ENCODE assay signal across 22 cellular contexts in the genomic region with DNA sequence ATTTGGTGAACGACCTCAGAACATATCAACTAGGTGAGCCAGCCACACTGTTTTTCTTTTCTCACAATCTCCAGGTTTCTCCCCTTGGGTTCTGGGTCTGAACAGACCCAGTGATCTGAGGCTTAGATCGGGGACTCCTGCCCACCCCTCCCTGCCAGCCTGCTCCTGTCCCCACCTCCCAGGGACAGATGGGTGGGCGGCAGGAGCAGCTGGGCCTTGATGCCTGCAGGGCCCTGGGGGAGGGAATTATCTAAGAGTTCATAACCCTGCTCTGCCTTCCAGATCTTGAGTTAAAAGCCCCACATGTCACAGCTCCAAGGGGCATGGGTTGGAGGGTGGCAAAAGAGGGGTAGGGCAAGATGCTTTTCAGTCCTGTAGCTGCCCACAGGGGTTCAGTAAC. TPM values are rescaled to one million over a fixed set of nuclear protein-coding genes. Genes with fewer than 3 reads are reported as not detected.
DNase-seq lines count a peak whose midpoint lies in the region; ATAC-seq and TF ChIP-seq lines count a peak whose summit lies in the region.
"Had no signal": no experiment of that assay in that cellular context is flagged by ENCODE, and none has a peak within 500 bp of the region (broad histone marks: within the 10 kb centered on the region; RNA-seq: fewer than 3 reads in every experiment).

No MANE protein-coding gene starts in this region.

- H3K27ac ChIP-seq in naive thymus-derived CD4-positive, alpha-beta T cell (ENCODE audit: low read depth, low read length) = no peak overlapping the region
- H3K27ac ChIP-seq: BLaER1 treated with 17β-estradiol and CSF1 and Interleukin-3, amounts not matched to agents 10 nM and 100 nM; KMS-11; SJSA1 had no signal

- no peaks in the 10 kb centered on the region for H3K36me3 Mint-ChIP-seq in glutamatergic neuron (ENCODE audit: unreplicated experiment)
- peaks cover 0 to 5% (median 0%) of the 10 kb centered on the region in 5 donors for H3K36me3 Mint-ChIP-seq in naive thymus-derived CD4-positive, alpha-beta T cell
- H3K36me3 Mint-ChIP-seq: CD8-positive, alpha-beta T cell had no signal

- no peaks in the 10 kb centered on the region for H3K9me3 ChIP-seq in naive thymus-derived CD4-positive, alpha-beta T cell (ENCODE audit: control insufficient read depth in 2 of 3, low read length in 3 of 3)
- H3K9me3 ChIP-seq: BLaER1 treated with 17β-estradiol and CSF1 and Interleukin-3, amounts not matched to agents 10 nM and 100 nM; SJSA1 had no signal

- H3K27me3 Mint-ChIP-seq in glutamatergic neuron (ENCODE audit: unreplicated experiment) = peaks cover 30% of the 10 kb centered on the region
- H3K27me3 Mint-ChIP-seq in naive thymus-derived CD4-positive, alpha-beta T cell = peaks cover 39 to 64% (median 49%) of the 10 kb centered on the region in 5 donors

- DNase-seq in DMS 273 (lab: John Stamatoyannopoulos, UW; ENCODE audit: unreplicated experiment) = peak; percentile 94
- peak; percentile 56 for DNase-seq in NCI-H146 (lab: John Stamatoyannopoulos, UW)
- DNase-seq in NCI-H524 treated with DMSO at 0.1 percent for 48 hours (lab: John Stamatoyannopoulos, UW) = peak; percentile 99
- peak; percentile 90 for DNase-seq in glutamatergic neuron
- no peak for DNase-seq in activated naive CD4-positive, alpha-beta T cell treated with anti-CD3 and anti-CD28 coated beads, Interleukin-2, amount 50 U/mL, for 16 hours
- DNase-seq in naive thymus-derived CD4-positive, alpha-beta T cell = no peak
- DNase-seq in GM19240 (ENCODE audit: insufficient read length, low spot score) = no peak
- DNase-seq: ACHN; CD8-positive, alpha-beta T cell; EL; GF-D8; IMR-90; NCI-H1092 treated with DMSO at 0.1 percent for 48 hours; NCI-H187 treated with DMSO at 0.1 percent for 48 hours; NCI-H2107; NCI-H345; NCI-H526 had no signal

- no peak for ATAC-seq in naive thymus-derived CD4-positive, alpha-beta T cell
- ATAC-seq: CD8-positive, alpha-beta T cell; HCT116 had no signal

- CTCF ChIA-PET in naive thymus-derived CD4-positive, alpha-beta T cell (lab: Charles Lee) = no interaction called here

- H3K4me3 Mint-ChIP-seq in glutamatergic neuron (ENCODE audit: unreplicated experiment) = peak overlapping the region; percentile 73
- no peak overlapping the region for H3K4me3 Mint-ChIP-seq in naive thymus-derived CD4-positive, alpha-beta T cell
- H3K4me3 Mint-ChIP-seq: CD8-positive, alpha-beta T cell; T-helper 1 cell treated with Interleukin-12 subunit alpha and Interleukin-12 subunit beta and Interleukin-4 antibody, amounts not matched to agents 30 μg/mL and 1 μg/mL, for 36 hours had no signal

- H3K36me3 ChIP-seq in naive thymus-derived CD4-positive, alpha-beta T cell (ENCODE audit: control insufficient read depth in 2 of 3, insufficient read depth in 3 of 3, low read length in 3 of 3) = no peaks in the 10 kb centered on the region
- H3K36me3 ChIP-seq: BLaER1 treated with 17β-estradiol and CSF1 and Interleukin-3, amounts not matched to agents 10 nM and 100 nM; SJSA1 had no signal

- POLR2A ChIA-PET in naive thymus-derived CD4-positive, alpha-beta T cell (lab: Charles Lee) = interaction anchor here (1.0 kb wide), 1 partner anchor 11 kb away, joined by 3 read pairs; no protein-coding TSS in a partner anchor

- H3K4me1 ChIP-seq in naive thymus-derived CD4-positive, alpha-beta T cell (ENCODE audit: control insufficient read depth in 2 of 2, insufficient read depth in 2 of 2, low read length in 2 of 2) = no peaks in the 10 kb centered on the region
- H3K4me1 ChIP-seq: SJSA1 had no signal

- intact Hi-C loops in naive thymus-derived CD4-positive, alpha-beta T cell (cut with micrococcal nuclease) = no loop called here

- peaks cover 75% of the 10 kb centered on the region for H3K4me1 Mint-ChIP-seq in glutamatergic neuron (ENCODE audit: low read depth, unreplicated experiment)
- peaks cover 0 to 5% (median 4%) of the 10 kb centered on the region in 7 donors for H3K4me1 Mint-ChIP-seq in naive thymus-derived CD4-positive, alpha-beta T cell

- no peak for TF ChIP-seq CTCF in glutamatergic neuron (IDR thresholded peaks at IDR 0.05; ENCODE audit: partially characterized antibody, unreplicated experiment)

- no peak overlapping the region for H3K4me3 ChIP-seq in naive thymus-derived CD4-positive, alpha-beta T cell (ENCODE audit: low read length)
- H3K4me3 ChIP-seq: BLaER1 treated with 17β-estradiol and CSF1 and Interleukin-3, amounts not matched to agents 10 nM and 100 nM; SJSA1 had no signal

- H3K27me3 ChIP-seq in naive thymus-derived CD4-positive, alpha-beta T cell (ENCODE audit: control insufficient read depth in 2 of 2, insufficient read depth in 2 of 2, low read length in 2 of 2) = peaks cover 4 to 5% of the 10 kb centered on the region in 2 donors

- peaks cover 39% of the 10 kb centered on the region for H3K9me3 Mint-ChIP-seq in glutamatergic neuron (ENCODE audit: unreplicated experiment)
- peaks cover 0 to 9% (median 1%) of the 10 kb centered on the region in 11 donors for H3K9me3 Mint-ChIP-seq in naive thymus-derived CD4-positive, alpha-beta T cell
- H3K9me3 Mint-ChIP-seq: CD8-positive, alpha-beta T cell; T-helper 1 cell treated with Interleukin-12 subunit alpha and Interleukin-12 subunit beta and Interleukin-4 antibody, amounts not matched to agents 30 μg/mL and 1 μg/mL, for 36 hours had no signal

- peak overlapping the region; percentile 98 for H3K27ac Mint-ChIP-seq in glutamatergic neuron (ENCODE audit: unreplicated experiment)
- H3K27ac Mint-ChIP-seq in naive thymus-derived CD4-positive, alpha-beta T cell = no peak overlapping the region
- H3K27ac Mint-ChIP-seq: CD8-positive, alpha-beta T cell; T-helper 1 cell treated with Interleukin-12 subunit alpha and Interleukin-12 subunit beta and Interleukin-4 antibody, amounts not matched to agents 30 μg/mL and 1 μg/mL, for 36 hours had no signal

RNA-seq across cellular contexts. Expression of a gene that starts 5.2 kb away (rescaled TPM):
- 284 TPM for total RNA-seq in glutamatergic neuron (ENCODE audit: unreplicated experiment)
- under 1 TPM in 1 of 5 experiments, not detected in 4; 0.05 TPM for total RNA-seq in naive thymus-derived CD4-positive, alpha-beta T cell
- not detected for polyA plus RNA-seq in naive thymus-derived CD4-positive, alpha-beta T cell
- total RNA-seq: CD8-positive, alpha-beta T cell; IMR-90; SJSA1 had no signal
- polyA plus RNA-seq: IMR-90 had no signal

RNA-seq across cellular contexts. Expression of a gene that starts 10.9 kb away (rescaled TPM):
- 69.5 TPM for total RNA-seq in glutamatergic neuron (ENCODE audit: unreplicated experiment)
- total RNA-seq in naive thymus-derived CD4-positive, alpha-beta T cell = 10 to 100 TPM in 3 of 5 experiments, 1 to 10 TPM in 2; 7.5 to 13.6 (median 11.4) TPM
- polyA plus RNA-seq in naive thymus-derived CD4-positive, alpha-beta T cell = 10 to 100 TPM; 13.8 to 25.0 TPM

RNA-seq across cellular contexts. Expression of a gene that starts 47.5 kb away (rescaled TPM):
- total RNA-seq in glutamatergic neuron (ENCODE audit: unreplicated experiment) = 6.3 TPM
- not detected for total RNA-seq in naive thymus-derived CD4-positive, alpha-beta T cell
- polyA plus RNA-seq in naive thymus-derived CD4-positive, alpha-beta T cell = not detected
- total RNA-seq: CD8-positive, alpha-beta T cell; IMR-90; SJSA1 had no signal
- polyA plus RNA-seq: IMR-90 had no signal

Comparison
In these comparisons a context has a peak if more than half of its experiments do, and no peak if none do; other contexts are left out.
1. DNase-seq: peak in DMS 273 (single experiment), NCI-H146 (single experiment), NCI-H524 treated with DMSO at 0.1 percent for 48 hours (single experiment) and glutamatergic neuron (single experiment); none in activated naive CD4-positive, alpha-beta T cell treated with anti-CD3 and anti-CD28 coated beads, Interleukin-2, amount 50 U/mL, for 16 hours (single experiment), naive thymus-derived CD4-positive, alpha-beta T cell (0 of 9) and GM19240 (single experiment).
2. RNA of a gene that starts 5.2 kb away (total RNA-seq): 284 TPM in glutamatergic neuron (single experiment); 0.05 TPM in naive thymus-derived CD4-positive, alpha-beta T cell; every median in the first group is over 100 times any median in the second.